In the genomic region with DNA sequence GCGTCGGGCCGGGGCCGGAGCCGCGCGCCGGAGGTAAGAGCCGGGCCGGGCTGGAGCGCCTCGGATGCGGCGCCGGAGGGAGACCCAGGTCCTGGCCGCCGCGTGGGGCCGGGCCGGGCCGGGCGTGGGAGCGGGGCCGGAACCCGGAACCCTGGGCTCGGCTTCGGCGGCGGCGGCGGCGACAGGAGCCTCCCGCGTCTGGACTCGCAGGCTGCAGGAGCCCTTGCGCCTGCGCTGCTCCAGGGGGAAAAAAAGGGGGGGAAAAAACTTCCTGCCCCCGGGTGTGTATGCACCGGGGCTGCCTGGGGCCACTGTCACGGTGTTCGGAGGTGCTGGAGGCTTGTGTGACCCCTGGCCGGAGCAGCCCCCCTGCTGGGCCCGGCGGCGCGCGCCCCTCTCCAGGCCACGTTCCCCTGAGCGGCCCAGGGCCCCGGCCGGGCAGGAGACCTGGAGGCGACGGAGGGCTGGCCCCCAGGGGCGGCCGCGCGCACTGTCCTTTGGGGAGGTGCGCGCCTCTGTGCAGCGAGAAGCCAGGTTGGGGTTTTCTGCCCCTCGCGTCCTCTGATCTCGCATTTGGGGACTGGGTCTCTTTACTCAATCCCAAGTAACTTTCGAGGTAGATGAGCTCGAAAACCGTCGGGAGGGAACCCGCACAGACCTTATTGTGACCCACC, we compare ENCODE assay signal across 8 cellular contexts. TPM values are rescaled to one million over a fixed set of nuclear protein-coding genes. Genes with fewer than 3 reads are reported as not detected.
DNase-seq lines count a peak whose midpoint lies in the region; ATAC-seq and TF ChIP-seq lines count a peak whose summit lies in the region.

No MANE protein-coding gene starts in this region.

- H3K9ac ChIP-seq in NT2/D1 (ENCODE audit: insufficient read length, low read depth) = peak overlapping the region; percentile 70

- H3K27me3 ChIP-seq in NT2/D1 (ENCODE audit: insufficient read depth, insufficient read length) (peaks cover 54% of the 10 kb centered on the region), mononuclear cell (ENCODE audit: insufficient read depth, low read length) (peaks cover 79% of the 10 kb centered on the region)

- TF ChIP-seq POLR2A in erythroblast (IDR thresholded peaks at IDR 0.05; ENCODE audit: low read length) = no peak

- H3K4me3 ChIP-seq in NT2/D1 (ENCODE audit: insufficient read length, low read depth) (peak overlapping the region; percentile 58), mononuclear cell (ENCODE audit: low read length) (peak overlapping the region; percentile 22)

- H3K4me1 ChIP-seq in NT2/D1 (ENCODE audit: insufficient read depth, insufficient read length) (peaks cover 7% of the 10 kb centered on the region), mononuclear cell (ENCODE audit: insufficient read depth, low read length) (peaks cover 20% of the 10 kb centered on the region)

- no peaks in the 10 kb centered on the region for H3K36me3 ChIP-seq in NT2/D1 (ENCODE audit: insufficient read depth, insufficient read length, low read length)

- H3K9me3 ChIP-seq in NT2/D1 (ENCODE audit: insufficient read depth, low read length) (no peaks in the 10 kb centered on the region), mononuclear cell (ENCODE audit: low read depth, low read length) (no peaks in the 10 kb centered on the region)

- peak; percentile 11 for DNase-seq in stimulated activated CD4-positive, alpha-beta T cell treated with anti-CD3 and anti-CD28 coated beads, Interleukin-12 subunit alpha, Interleukin-12 subunit beta, amount 100 ng/mL, for 4 hours
- no peak for DNase-seq in stimulated activated CD4-positive, alpha-beta T cell treated with anti-CD3 and anti-CD28 coated beads, Interleukin-1b, Interleukin-23, amount 100 ng/mL, for 48 hours
- no peak for DNase-seq in NT2/D1 (ENCODE audit: low read depth, low spot score)
- DNase-seq in ecto neural progenitor cell (ENCODE audit: low spot score) = peak; percentile 59
- DNase-seq in erythroblast (lab: John Stamatoyannopoulos, UW) = no peak
- DNase-seq in NCI-H187 (lab: John Stamatoyannopoulos, UW) = no peak

- peak; percentile 17 for ATAC-seq in HG02610 (IDR thresholded peaks at IDR 0.05; ENCODE audit: unreplicated experiment)

RNA-seq across cellular contexts. Expression of gene KLHL29, which starts 0.9 kb away (rescaled TPM):
- total RNA-seq in mononuclear cell = 1.0 TPM

Comparison
In these comparisons a context has a peak if more than half of its experiments do, and no peak if none do; other contexts are left out.
1. DNase-seq: peak in stimulated activated CD4-positive, alpha-beta T cell treated with anti-CD3 and anti-CD28 coated beads, Interleukin-12 subunit alpha, Interleukin-12 subunit beta, amount 100 ng/mL, for 4 hours (single experiment) and ecto neural progenitor cell (single experiment); none in stimulated activated CD4-positive, alpha-beta T cell treated with anti-CD3 and anti-CD28 coated beads, Interleukin-1b, Interleukin-23, amount 100 ng/mL, for 48 hours (single experiment), NT2/D1 (single experiment), erythroblast (0 of 2) and NCI-H187 (0 of 2).